Comparison of ENCODE assay signal across 16 cellular contexts in genomic region chr14:42149609-42150261, GRCh38.
DNase-seq lines count a peak whose midpoint lies in the region; ATAC-seq and TF ChIP-seq lines count a peak whose summit lies in the region.
"Had no signal": no experiment of that assay in that cellular context is flagged by ENCODE, and none has a peak within 500 bp of the region (broad histone marks: within the 10 kb centered on the region; RNA-seq: fewer than 3 reads in every experiment).

No MANE protein-coding gene starts in this region.

- no peak overlapping the region for H2BK120ac ChIP-seq in mesendoderm (ENCODE audit: low read depth, low read length)

- H3K27me3 ChIP-seq in Panc1 (ENCODE audit: control insufficient read depth, insufficient read depth, low read length) (no peaks in the 10 kb centered on the region), mesendoderm (ENCODE audit: insufficient read depth, low read length, poor library complexity) (no peaks in the 10 kb centered on the region)
- H3K27me3 ChIP-seq: heart left ventricle, right atrium auricular region had no signal

- H3K56ac ChIP-seq in mesendoderm (ENCODE audit: low read length) = no peak overlapping the region

- WGBS in mesendoderm (ENCODE audit: extremely low coverage, insufficient coverage, low lambda C conversion rate) = no CpG with 5 or more reads among the region's 1 CpG

- H3K9me3 ChIP-seq in Panc1 (ENCODE audit: control insufficient read depth, insufficient read depth, low read depth, low read length) = no peaks in the 10 kb centered on the region
- H3K9me3 ChIP-seq: right atrium auricular region had no signal

- H3K4me2 ChIP-seq in mesendoderm (ENCODE audit: low read length) = no peak overlapping the region

- no peaks in the 10 kb centered on the region for H3K4me1 ChIP-seq in Panc1 (ENCODE audit: control insufficient read depth, insufficient read depth, low read length)
- no peaks in the 10 kb centered on the region for H3K4me1 ChIP-seq in mesendoderm (ENCODE audit: control insufficient read depth, low read depth, low read length)
- H3K4me1 ChIP-seq: heart left ventricle, right atrium auricular region had no signal

- in situ Hi-C loops in Panc1 (cut with HindIII; ENCODE audit: low pct_unique_long_range_greater_than_20kb, low sequenced_read_pairs) = no loop called here

- H3K4ac ChIP-seq in mesendoderm (ENCODE audit: low read depth, low read length) = no peak overlapping the region

- no peak overlapping the region for H3K9ac ChIP-seq in mesendoderm (ENCODE audit: low read length)

- no peak overlapping the region for H4K8ac ChIP-seq in mesendoderm (ENCODE audit: low read depth, low read length)

- H2BK15ac ChIP-seq in mesendoderm (replicated peaks; ENCODE audit: low read depth) = no peak overlapping the region

- peak overlapping the region in 1 of 2 experiments; percentile 1; a peak in 1 of 4 replicates for H3K4me3 ChIP-seq in Panc1 (ENCODE audit: low read depth in 2 of 2, low read length in 2 of 2)
- no peak overlapping the region for H3K4me3 ChIP-seq in mesendoderm (ENCODE audit: low read length)
- H3K4me3 ChIP-seq: heart left ventricle, right atrium auricular region had no signal

- no peak overlapping the region for H4K5ac ChIP-seq in mesendoderm (ENCODE audit: low read length)

- intact Hi-C loops in Panc1 (cut with micrococcal nuclease; ENCODE audit: unreplicated experiment) = no loop called here

- peak; percentile 75 for ATAC-seq in GM19438 (IDR thresholded peaks at IDR 0.05; ENCODE audit: low read depth, unreplicated experiment)
- ATAC-seq in HG03103 (IDR thresholded peaks at IDR 0.05; ENCODE audit: low read depth, unreplicated experiment) = peak; percentile 73
- ATAC-seq in Panc1 = peak; percentile 38; the same call in 1 of the 2 replicates
- ATAC-seq: heart left ventricle had no signal

- no peaks in the 10 kb centered on the region for H3K79me1 ChIP-seq in mesendoderm (ENCODE audit: low read length)

- CTCF ChIA-PET in Panc1 (lab: Charles Lee) = no interaction called here

- POLR2A ChIA-PET in Panc1 (lab: Charles Lee) = no interaction called here

- BruUV-seq in Panc1 (replicated peaks; lab: Mats Ljungman, UMichigan) = no TSS peak

- H3K27ac ChIP-seq in Panc1 (ENCODE audit: low read length) = no peak overlapping the region
- no peak overlapping the region for H3K27ac ChIP-seq in mesendoderm (ENCODE audit: low read depth, low read length)
- H3K27ac ChIP-seq: heart left ventricle, right atrium auricular region had no signal

- no peak overlapping the region for H2AK5ac ChIP-seq in mesendoderm (ENCODE audit: low read length)

- no peak overlapping the region for H3K18ac ChIP-seq in mesendoderm (ENCODE audit: low read length)

- DNase-seq in ELR (ENCODE audit: low read depth) (peak; percentile 18), Panc1 (ENCODE audit: low read depth, low spot score) (no peak), NCI-H524 treated with DMSO at 0.1 percent for 48 hours (lab: John Stamatoyannopoulos, UW) (no peak), GM03348 (ENCODE audit: low spot score) (no peak), NCI-H526 (lab: John Stamatoyannopoulos, UW) (no peak), mesendoderm (no peak)
- DNase-seq: activated gamma-delta T cell treated with Interleukin-2 at 50 U/mL for 16 hours, cortex of kidney, heart left ventricle, islet precursor cell, NCI-H1048, NCI-H2227 treated with DMSO at 0.1 percent for 48 hours, SHP77 had no signal

- no peak overlapping the region for H2BK5ac ChIP-seq in mesendoderm (ENCODE audit: low read length)

- no peaks in the 10 kb centered on the region for H3K79me2 ChIP-seq in mesendoderm (ENCODE audit: control insufficient read depth, insufficient read depth, low read length)

- H3K36me3 ChIP-seq in Panc1 (ENCODE audit: control insufficient read depth, insufficient read depth, low read length) (no peaks in the 10 kb centered on the region), mesendoderm (ENCODE audit: control insufficient read depth, insufficient read depth, low read length) (no peaks in the 10 kb centered on the region)
- H3K36me3 ChIP-seq: heart left ventricle, right atrium auricular region had no signal

- no peak for TF ChIP-seq CTCF in Panc1 (IDR thresholded peaks at IDR 0.05)

- H3K23ac ChIP-seq in mesendoderm (ENCODE audit: low read length) = no peak overlapping the region
